In genomic region chr4:16136771-16137170, GRCh38 we compare ENCODE assay signal across 18 cellular contexts. TPM values are rescaled to one million over a fixed set of nuclear protein-coding genes. Genes with fewer than 3 reads are reported as not detected.
DNase-seq lines count a peak whose midpoint lies in the region; TF ChIP-seq lines count a peak whose summit lies in the region.
"Had no signal": no experiment of that assay in that cellular context is flagged by ENCODE, and none has a peak within 500 bp of the region (broad histone marks: within the 10 kb centered on the region; RNA-seq: fewer than 3 reads in every experiment).

No MANE protein-coding gene starts in this region.

- WGBS in endodermal cell (ENCODE audit: insufficient coverage in 1 of 2, insufficient read length in 1 of 2), 2 experiments: 91 to 92% methylated on average over 5 of the region's 5 CpGs

- no peaks in the 10 kb centered on the region for H3K36me3 ChIP-seq in endodermal cell (ENCODE audit: control insufficient read depth, insufficient read depth, low read length)
- H3K36me3 ChIP-seq: BLaER1, SJSA1 had no signal

- CTCF ChIA-PET in activated CD4-positive, alpha-beta memory T cell treated with anti-CD3 and anti-CD28 coated beads for 36 hours (lab: Charles Lee): no interaction called here

- peaks cover 26% of the 10 kb centered on the region for H3K9me3 Mint-ChIP-seq in endodermal cell
- peaks cover 8% of the 10 kb centered on the region for H3K9me3 Mint-ChIP-seq in activated CD4-positive, alpha-beta memory T cell treated with anti-CD3 and anti-CD28 coated beads for 36 hours

- H3K9ac ChIP-seq in endodermal cell (ENCODE audit: extremely low read depth, low read length, poor library complexity, severe bottlenecking): no peak overlapping the region
- H3K9ac ChIP-seq: BLaER1 had no signal

- H3K27ac ChIP-seq in endodermal cell (ENCODE audit: low read depth, low read length): no peak overlapping the region
- H3K27ac ChIP-seq: BLaER1, HL-60, SJSA1 had no signal

- POLR2A ChIA-PET in activated CD4-positive, alpha-beta memory T cell treated with anti-CD3 and anti-CD28 coated beads for 36 hours (lab: Charles Lee): no interaction called here

- DNase-seq in SHP77 (lab: John Stamatoyannopoulos, UW) (peak; percentile 2 to 54), SHP77 treated with DMSO at 0.1 percent for 48 hours (lab: John Stamatoyannopoulos, UW) (no peak), NCI-H2029 (lab: John Stamatoyannopoulos, UW) (peak; percentile 13), endodermal cell (peak; percentile 15), NCI-H226 (no peak), DMS79 treated with DMSO at 0.1 percent for 48 hours (lab: John Stamatoyannopoulos, UW) (no peak)
- DNase-seq in activated CD4-positive, alpha-beta memory T cell treated with anti-CD3 and anti-CD28 coated beads for 36 hours: no peak
- DNase-seq: CD4-positive, CD25-positive, alpha-beta regulatory T cell; NCI-H1105; NCI-H1436 treated with DMSO at 0.1 percent for 48 hours; NCI-H187 treated with DMSO at 0.1 percent for 48 hours; NCI-H2227 treated with DMSO at 0.1 percent for 48 hours; NCI-H510A treated with DMSO at 0.1 percent for 48 hours had no signal

- no peak overlapping the region for H3K4me3 Mint-ChIP-seq in endodermal cell
- H3K4me3 Mint-ChIP-seq in activated CD4-positive, alpha-beta memory T cell treated with anti-CD3 and anti-CD28 coated beads for 36 hours: no peak overlapping the region
- H3K4me3 Mint-ChIP-seq: CD4-positive, CD25-positive, alpha-beta regulatory T cell had no signal

- H3K27me3 Mint-ChIP-seq in endodermal cell (ENCODE audit: insufficient read depth): peaks cover 16% of the 10 kb centered on the region
- peaks cover 20% of the 10 kb centered on the region for H3K27me3 Mint-ChIP-seq in activated CD4-positive, alpha-beta memory T cell treated with anti-CD3 and anti-CD28 coated beads for 36 hours

- intact Hi-C loops in activated CD4-positive, alpha-beta memory T cell treated with anti-CD3 and anti-CD28 coated beads for 36 hours (cut with micrococcal nuclease): no loop called here

- no peak overlapping the region for H3K27ac Mint-ChIP-seq in endodermal cell
- no peak overlapping the region for H3K27ac Mint-ChIP-seq in activated CD4-positive, alpha-beta memory T cell treated with anti-CD3 and anti-CD28 coated beads for 36 hours
- H3K27ac Mint-ChIP-seq: CD4-positive, CD25-positive, alpha-beta regulatory T cell had no signal

- peaks cover 16% of the 10 kb centered on the region for H3K4me1 Mint-ChIP-seq in endodermal cell
- no peaks in the 10 kb centered on the region for H3K4me1 Mint-ChIP-seq in activated CD4-positive, alpha-beta memory T cell treated with anti-CD3 and anti-CD28 coated beads for 36 hours (ENCODE audit: low read depth)
- H3K4me1 Mint-ChIP-seq: CD4-positive, CD25-positive, alpha-beta regulatory T cell had no signal

- H3K4me3 ChIP-seq in endodermal cell (ENCODE audit: low read length): no peak overlapping the region
- H3K4me3 ChIP-seq: BLaER1, SJSA1 had no signal

- H3K36me3 Mint-ChIP-seq in endodermal cell (ENCODE audit: low read depth): peaks cover 5% of the 10 kb centered on the region
- no peaks in the 10 kb centered on the region for H3K36me3 Mint-ChIP-seq in activated CD4-positive, alpha-beta memory T cell treated with anti-CD3 and anti-CD28 coated beads for 36 hours
- H3K36me3 Mint-ChIP-seq: CD4-positive, CD25-positive, alpha-beta regulatory T cell had no signal

- peaks cover 21% of the 10 kb centered on the region for H3K9me3 ChIP-seq in endodermal cell (ENCODE audit: control insufficient read depth, low read length)
- H3K9me3 ChIP-seq: SJSA1 had no signal

- H3K27me3 ChIP-seq in endodermal cell (ENCODE audit: control insufficient read depth, insufficient read depth, low read length, poor library complexity, severe bottlenecking): peaks cover 8% of the 10 kb centered on the region
- H3K27me3 ChIP-seq: BLaER1, SJSA1 had no signal

- no peak for TF ChIP-seq CTCF in endodermal cell (conservative IDR thresholded peaks at IDR 0.05)

- peaks cover 6% of the 10 kb centered on the region for H3K4me1 ChIP-seq in endodermal cell (ENCODE audit: control insufficient read depth, insufficient read depth, low read length)
- H3K4me1 ChIP-seq: BLaER1 had no signal

RNA-seq across cellular contexts. Expression of gene PROM1, which starts 52.9 kb away (rescaled TPM):
- total RNA-seq in endodermal cell: 10 to 100 TPM; 38.6 to 51.6 TPM
- 36.1 TPM for polyA plus RNA-seq in endodermal cell (2013, experiment 1 of 2)
- polyA plus RNA-seq in endodermal cell (2013, experiment 2 of 2): 33.6 TPM
- total RNA-seq in activated CD4-positive, alpha-beta memory T cell treated with anti-CD3 and anti-CD28 coated beads for 36 hours: not detected
- total RNA-seq: H4, SJSA1 had no signal
- polyA plus RNA-seq: AG04450; CD4-positive, CD25-positive, alpha-beta regulatory T cell had no signal

Comparison
In these comparisons a context has a peak if more than half of its experiments do, and no peak if none do; other contexts are left out.
1. DNase-seq: peak in SHP77 (2 of 2), NCI-H2029 (single experiment) and endodermal cell (single experiment); none in SHP77 treated with DMSO at 0.1 percent for 48 hours (single experiment), NCI-H226 (single experiment), activated CD4-positive, alpha-beta memory T cell treated with anti-CD3 and anti-CD28 coated beads for 36 hours (single experiment) and DMS79 treated with DMSO at 0.1 percent for 48 hours (single experiment).
2. RNA of gene PROM1, which starts 52.9 kb away (total RNA-seq): 38.6 to 51.6 TPM in endodermal cell; not detected in activated CD4-positive, alpha-beta memory T cell treated with anti-CD3 and anti-CD28 coated beads for 36 hours; every median in the first group is over 10 times any median in the second.